In the genomic region with DNA sequence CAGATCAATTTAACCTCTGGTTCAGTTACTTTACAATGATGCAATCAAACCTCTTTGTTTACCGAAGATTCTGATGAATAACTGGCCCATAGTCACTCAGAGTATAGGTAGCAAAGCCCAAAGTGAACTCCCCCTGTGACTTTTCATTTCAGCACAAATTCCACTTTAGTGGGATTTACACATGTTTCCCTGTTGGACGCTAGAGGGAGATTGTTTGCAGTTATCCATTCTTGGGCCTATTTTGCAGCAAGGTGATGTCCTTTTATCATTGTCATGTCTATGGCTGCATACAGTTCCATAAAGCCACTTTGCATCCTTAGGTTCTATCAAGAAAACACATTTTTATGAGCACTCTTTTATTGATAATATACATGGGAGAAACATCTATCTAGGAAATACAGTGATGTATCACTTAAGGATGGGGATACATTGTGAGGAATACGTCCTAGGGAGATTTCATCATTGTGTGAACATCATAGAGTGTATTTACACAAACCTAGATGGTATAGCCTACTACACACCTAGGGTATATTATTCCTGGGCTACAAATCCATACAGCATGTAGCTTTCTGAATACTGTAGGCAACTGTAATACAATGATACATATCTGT, we compare ENCODE assay signal across 1 cellular context.
TF ChIP-seq lines count a peak whose summit lies in the region.

No MANE protein-coding gene starts in this region.

TF ChIP-seq in A549, 52 proteins besides CTCF, POLR2A, EP300 and RAD21 (continued from another document):
- TF ChIP-seq, protein P1, sequence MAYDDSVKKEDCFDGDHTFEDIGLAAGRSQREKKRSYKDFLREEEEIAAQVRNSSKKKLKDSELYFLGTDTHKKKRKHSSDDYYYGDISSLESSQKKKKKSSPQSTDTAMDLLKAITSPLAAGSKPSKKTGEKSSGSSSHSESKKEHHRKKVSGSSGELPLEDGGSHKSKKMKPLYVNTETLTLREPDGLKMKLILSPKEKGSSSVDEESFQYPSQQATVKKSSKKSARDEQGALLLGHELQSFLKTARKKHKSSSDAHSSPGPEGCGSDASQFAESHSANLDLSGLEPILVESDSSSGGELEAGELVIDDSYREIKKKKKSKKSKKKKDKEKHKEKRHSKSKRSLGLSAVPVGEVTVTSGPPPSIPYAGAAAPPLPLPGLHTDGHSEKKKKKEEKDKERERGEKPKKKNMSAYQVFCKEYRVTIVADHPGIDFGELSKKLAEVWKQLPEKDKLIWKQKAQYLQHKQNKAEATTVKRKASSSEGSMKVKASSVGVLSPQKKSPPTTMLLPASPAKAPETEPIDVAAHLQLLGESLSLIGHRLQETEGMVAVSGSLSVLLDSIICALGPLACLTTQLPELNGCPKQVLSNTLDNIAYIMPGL (CRISPR knock-in tag; IDR thresholded peaks at IDR 0.05; ENCODE audit: borderline replicate concordance), result no peak
- TF ChIP-seq SMC3 (IDR thresholded peaks at IDR 0.05), result no peak
- no peak for TF ChIP-seq JUN (IDR thresholded peaks at IDR 0.05)
- TF ChIP-seq CHD2 (IDR thresholded peaks at IDR 0.05; ENCODE audit: low read length, partially characterized antibody), result no peak
- TF ChIP-seq CBX2 (IDR thresholded peaks at IDR 0.05; ENCODE audit: borderline replicate concordance, low read depth), result no peak
- TF ChIP-seq, protein P2, sequence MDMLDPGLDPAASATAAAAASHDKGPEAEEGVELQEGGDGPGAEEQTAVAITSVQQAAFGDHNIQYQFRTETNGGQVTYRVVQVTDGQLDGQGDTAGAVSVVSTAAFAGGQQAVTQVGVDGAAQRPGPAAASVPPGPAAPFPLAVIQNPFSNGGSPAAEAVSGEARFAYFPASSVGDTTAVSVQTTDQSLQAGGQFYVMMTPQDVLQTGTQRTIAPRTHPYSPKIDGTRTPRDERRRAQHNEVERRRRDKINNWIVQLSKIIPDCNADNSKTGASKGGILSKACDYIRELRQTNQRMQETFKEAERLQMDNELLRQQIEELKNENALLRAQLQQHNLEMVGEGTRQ (IDR thresholded peaks at IDR 0.05), result no peak
- TF ChIP-seq ELK1 (IDR thresholded peaks at IDR 0.05; ENCODE audit: low read depth, low read length), result no peak
- TF ChIP-seq JUNB (IDR thresholded peaks at IDR 0.05), result no peak
- no peak for TF ChIP-seq CHD4 (IDR thresholded peaks at IDR 0.05; ENCODE audit: borderline replicate concordance)
- no peak for TF ChIP-seq GATA3 (IDR thresholded peaks at IDR 0.05; ENCODE audit: borderline replicate concordance)
